ENCODE assay signal across 1 cellular context in the genomic region with DNA sequence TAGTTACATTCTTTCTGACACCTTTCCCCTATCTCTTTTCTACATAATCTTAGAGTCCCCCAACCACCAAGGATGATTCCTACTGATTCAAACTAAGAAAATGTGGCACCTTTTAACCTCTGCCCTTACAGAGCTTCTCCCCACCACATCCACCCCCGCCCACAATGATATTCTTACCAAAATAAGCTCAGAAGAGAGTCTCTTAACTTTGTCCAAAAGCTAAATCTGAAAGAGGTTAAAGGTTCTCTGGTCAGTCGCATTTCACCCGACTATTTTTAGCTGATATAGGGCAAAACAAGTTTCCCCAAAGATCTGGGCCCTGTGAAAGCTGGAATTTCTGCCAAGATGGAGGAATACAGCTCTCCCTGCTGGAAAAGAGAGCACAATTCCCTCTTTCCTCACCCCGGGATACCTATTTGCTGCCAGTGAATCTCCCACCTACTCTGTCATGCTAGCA.
TF ChIP-seq lines count a peak whose summit lies in the region.

No MANE protein-coding gene starts in this region.

TF ChIP-seq in HCT116, 20 proteins besides CTCF, POLR2A, EP300 and RAD21 (continued from another document):
- TF ChIP-seq, protein P1, sequence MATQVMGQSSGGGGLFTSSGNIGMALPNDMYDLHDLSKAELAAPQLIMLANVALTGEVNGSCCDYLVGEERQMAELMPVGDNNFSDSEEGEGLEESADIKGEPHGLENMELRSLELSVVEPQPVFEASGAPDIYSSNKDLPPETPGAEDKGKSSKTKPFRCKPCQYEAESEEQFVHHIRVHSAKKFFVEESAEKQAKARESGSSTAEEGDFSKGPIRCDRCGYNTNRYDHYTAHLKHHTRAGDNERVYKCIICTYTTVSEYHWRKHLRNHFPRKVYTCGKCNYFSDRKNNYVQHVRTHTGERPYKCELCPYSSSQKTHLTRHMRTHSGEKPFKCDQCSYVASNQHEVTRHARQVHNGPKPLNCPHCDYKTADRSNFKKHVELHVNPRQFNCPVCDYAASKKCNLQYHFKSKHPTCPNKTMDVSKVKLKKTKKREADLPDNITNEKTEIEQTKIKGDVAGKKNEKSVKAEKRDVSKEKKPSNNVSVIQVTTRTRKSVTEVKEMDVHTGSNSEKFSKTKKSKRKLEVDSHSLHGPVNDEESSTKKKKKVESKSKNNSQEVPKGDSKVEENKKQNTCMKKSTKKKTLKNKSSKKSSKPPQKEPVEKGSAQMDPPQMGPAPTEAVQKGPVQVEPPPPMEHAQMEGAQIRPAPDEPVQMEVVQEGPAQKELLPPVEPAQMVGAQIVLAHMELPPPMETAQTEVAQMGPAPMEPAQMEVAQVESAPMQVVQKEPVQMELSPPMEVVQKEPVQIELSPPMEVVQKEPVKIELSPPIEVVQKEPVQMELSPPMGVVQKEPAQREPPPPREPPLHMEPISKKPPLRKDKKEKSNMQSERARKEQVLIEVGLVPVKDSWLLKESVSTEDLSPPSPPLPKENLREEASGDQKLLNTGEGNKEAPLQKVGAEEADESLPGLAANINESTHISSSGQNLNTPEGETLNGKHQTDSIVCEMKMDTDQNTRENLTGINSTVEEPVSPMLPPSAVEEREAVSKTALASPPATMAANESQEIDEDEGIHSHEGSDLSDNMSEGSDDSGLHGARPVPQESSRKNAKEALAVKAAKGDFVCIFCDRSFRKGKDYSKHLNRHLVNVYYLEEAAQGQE (IDR thresholded peaks at IDR 0.05; ENCODE audit: low read depth): no peak
- TF ChIP-seq, protein P2, sequence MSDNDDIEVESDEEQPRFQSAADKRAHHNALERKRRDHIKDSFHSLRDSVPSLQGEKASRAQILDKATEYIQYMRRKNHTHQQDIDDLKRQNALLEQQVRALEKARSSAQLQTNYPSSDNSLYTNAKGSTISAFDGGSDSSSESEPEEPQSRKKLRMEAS (IDR thresholded peaks at IDR 0.05): no peak
- TF ChIP-seq EZH2 (IDR thresholded peaks at IDR 0.05) (no peak), POLR2AphosphoS5 (IDR thresholded peaks at IDR 0.05; ENCODE audit: low read depth, low read length) (no peak)
TF ChIP-seq in HCT116: peak in this region for 0.
